In genomic region chr17:7241783-7242716, GRCh38 we compare ENCODE assay signal across 8 cellular contexts. TPM values are rescaled to one million over a fixed set of nuclear protein-coding genes. Genes with fewer than 3 reads are reported as not detected.
DNase-seq lines count a peak whose midpoint lies in the region; ATAC-seq and TF ChIP-seq lines count a peak whose summit lies in the region.

GABARAP (minus strand) TSS chr17:7242449; CDS start chr17:7242330, 119 bp downstream.

- H3K9me3 ChIP-seq in heart left ventricle: no peaks in the 10 kb centered on the region
- H3K9me3 ChIP-seq in transverse colon: no peaks in the 10 kb centered on the region

- TF ChIP-seq CTCF in heart left ventricle (IDR thresholded peaks at IDR 0.05) (no peak), transverse colon (IDR thresholded peaks at IDR 0.05) (no peak)

- DNase-seq in DMS53 (lab: John Stamatoyannopoulos, UW) (peak; percentile 96), HCEC 1CT (peak; percentile 77), NCI-H1105 (lab: John Stamatoyannopoulos, UW) (peak; percentile 94), T-helper 1 cell (peak; percentile 80 to 94 (median 90)), heart left ventricle (peak; percentile 94 to 97 (median 96)), posterior cingulate gyrus (peak; percentile 89 to 98 (median 94)), transverse colon (peak; percentile 96)

- TF ChIP-seq EP300 in transverse colon (IDR thresholded peaks at IDR 0.05; ENCODE audit: low read depth): no peak

- peaks cover 0 to 51% (median 46%) of the 10 kb centered on the region in 9 donors for H3K36me3 ChIP-seq in heart left ventricle
- H3K36me3 ChIP-seq in transverse colon: peaks cover 0 to 35% (median 17%) of the 10 kb centered on the region in 4 donors

- WGBS in adipose tissue, 3 donors: 0 to 1% (median 0%) methylated on average over 59 to 62 of the region's 62 CpGs
- 0 to 1% (median 0%) methylated on average over 36 to 62 of the region's 62 CpGs for WGBS in heart left ventricle, 4 donors
- WGBS in transverse colon (ENCODE audit: low coverage in 1 of 2), 2 donors: 0 to 2% methylated on average over 6 to 57 of the region's 62 CpGs

- intact Hi-C loops in heart left ventricle (cut with DNase I): loop anchor here in 3 of 10 donors (1.0 to 10.0 kb wide), 3 partner anchors 242 to 603 kb away; partner anchors contain the start of genes CD68 (in 1 of the 3) and POLR2A (in 1 of the 3)
- intact Hi-C loops in posterior cingulate gyrus (cut with DNase I): no loop called here
- intact Hi-C loops in transverse colon (cut with DNase I; ENCODE audit: low total_unique reads): loop anchor here (5.0 kb wide), 1 partner anchor 600 kb away; no protein-coding TSS in a partner anchor

- in situ Hi-C loops in transverse colon (cut with MboI; ENCODE audit: low pct_ligation_motif_present in 1 of 4, low pct_unique_long_range_greater_than_20kb in 1 of 4, low sequenced_read_pairs in 3 of 4): loop anchor here in 1 of 4 donors (25.0 kb wide), 1 partner anchor 895 kb away; no protein-coding TSS in a partner anchor

- H3K27ac ChIP-seq in adipose tissue (ENCODE audit: low read depth, low read length) (peak within 1 kb of the TSS; percentile 84), heart left ventricle (peak within 1 kb of the TSS; percentile 91 to 99 (median 97)), transverse colon (peak within 1 kb of the TSS; percentile 91 to 99 (median 98))

- TF ChIP-seq POLR2A in heart left ventricle (IDR thresholded peaks at IDR 0.05) (peak in 1 of 2 donors; percentile 64), transverse colon (IDR thresholded peaks at IDR 0.05) (peak; percentile 73)

- peak within 1 kb of the TSS; percentile 53 to 95 (median 84) for H3K4me3 ChIP-seq in heart left ventricle
- H3K4me3 ChIP-seq in transverse colon: peak within 1 kb of the TSS; percentile 64 to 95 (median 82)

- peaks cover 5 to 36% (median 32%) of the 10 kb centered on the region in 12 donors for H3K4me1 ChIP-seq in heart left ventricle
- peaks cover 23 to 35% (median 32%) of the 10 kb centered on the region in 4 donors for H3K4me1 ChIP-seq in transverse colon

- no peaks in the 10 kb centered on the region for H3K27me3 ChIP-seq in heart left ventricle
- no peaks in the 10 kb centered on the region for H3K27me3 ChIP-seq in transverse colon

- peak; percentile 12 to 58 (median 48) for ATAC-seq in heart left ventricle

RNA-seq across cellular contexts. Expression of gene GABARAP, which starts in this region (rescaled TPM):
- 1,000 to 10,000 TPM in 1 of 3 donors, 100 to 1,000 TPM in 2; 485 to 1,093 (median 668) TPM for polyA plus RNA-seq in adipose tissue
- 100 to 1,000 TPM; 293 to 591 (median 491) TPM for total RNA-seq in heart left ventricle
- polyA plus RNA-seq in heart left ventricle: 100 to 1,000 TPM; 580 to 674 TPM
- total RNA-seq in transverse colon: 100 to 1,000 TPM; 209 to 479 (median 394) TPM

Comparison
In these comparisons a context has a peak if more than half of its experiments do, and no peak if none do; other contexts are left out.
1. Peak in every context shown above with its lines: DNase-seq, ATAC-seq, H3K4me3 ChIP-seq and H3K27ac ChIP-seq.